1 cellular context compared by ENCODE assay signal in the genomic region with DNA sequence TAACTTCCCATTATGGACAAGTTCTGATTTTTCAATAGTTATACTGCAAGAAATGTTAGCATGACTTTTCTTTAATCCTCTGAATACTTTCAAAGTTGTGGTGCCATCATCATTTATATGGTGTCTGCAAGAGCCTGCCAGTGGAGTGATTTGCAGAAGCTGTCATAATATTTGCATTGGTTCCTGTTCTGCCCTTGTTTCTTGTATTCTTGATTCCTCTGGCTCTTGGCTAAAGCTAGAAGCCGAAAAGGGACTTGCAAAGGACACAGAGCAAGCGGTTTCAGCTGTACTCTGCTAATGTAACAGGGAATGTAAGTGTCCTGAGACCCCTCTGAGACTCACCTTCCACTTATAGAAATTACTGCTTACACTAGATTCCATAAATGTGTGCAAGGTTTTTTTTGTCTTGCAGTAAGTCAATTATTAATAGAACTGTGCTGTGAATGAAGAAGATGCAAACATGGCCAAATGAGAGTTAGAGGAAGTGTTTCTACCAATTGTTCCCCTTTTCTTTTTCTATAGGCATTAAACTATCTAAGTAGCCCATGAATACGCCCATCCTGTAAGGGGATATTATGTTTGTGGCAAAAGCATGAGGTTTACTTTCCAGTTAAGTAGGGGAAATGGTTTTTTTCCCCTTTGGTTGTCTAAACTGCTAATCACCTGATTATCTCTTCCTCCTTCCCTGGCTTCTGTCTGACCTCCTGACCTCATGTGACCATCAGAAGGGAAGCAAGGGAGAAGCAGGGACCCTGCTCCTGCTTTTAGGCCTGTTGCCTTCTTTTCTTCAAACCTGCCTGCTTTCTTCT.
TF ChIP-seq lines count a peak whose summit lies in the region.

No MANE protein-coding gene starts in this region.

TF ChIP-seq in GM12878, 131 proteins besides CTCF, POLR2A, EP300 and RAD21 (continued from another document and continues in another):
- TF ChIP-seq, protein P1, sequence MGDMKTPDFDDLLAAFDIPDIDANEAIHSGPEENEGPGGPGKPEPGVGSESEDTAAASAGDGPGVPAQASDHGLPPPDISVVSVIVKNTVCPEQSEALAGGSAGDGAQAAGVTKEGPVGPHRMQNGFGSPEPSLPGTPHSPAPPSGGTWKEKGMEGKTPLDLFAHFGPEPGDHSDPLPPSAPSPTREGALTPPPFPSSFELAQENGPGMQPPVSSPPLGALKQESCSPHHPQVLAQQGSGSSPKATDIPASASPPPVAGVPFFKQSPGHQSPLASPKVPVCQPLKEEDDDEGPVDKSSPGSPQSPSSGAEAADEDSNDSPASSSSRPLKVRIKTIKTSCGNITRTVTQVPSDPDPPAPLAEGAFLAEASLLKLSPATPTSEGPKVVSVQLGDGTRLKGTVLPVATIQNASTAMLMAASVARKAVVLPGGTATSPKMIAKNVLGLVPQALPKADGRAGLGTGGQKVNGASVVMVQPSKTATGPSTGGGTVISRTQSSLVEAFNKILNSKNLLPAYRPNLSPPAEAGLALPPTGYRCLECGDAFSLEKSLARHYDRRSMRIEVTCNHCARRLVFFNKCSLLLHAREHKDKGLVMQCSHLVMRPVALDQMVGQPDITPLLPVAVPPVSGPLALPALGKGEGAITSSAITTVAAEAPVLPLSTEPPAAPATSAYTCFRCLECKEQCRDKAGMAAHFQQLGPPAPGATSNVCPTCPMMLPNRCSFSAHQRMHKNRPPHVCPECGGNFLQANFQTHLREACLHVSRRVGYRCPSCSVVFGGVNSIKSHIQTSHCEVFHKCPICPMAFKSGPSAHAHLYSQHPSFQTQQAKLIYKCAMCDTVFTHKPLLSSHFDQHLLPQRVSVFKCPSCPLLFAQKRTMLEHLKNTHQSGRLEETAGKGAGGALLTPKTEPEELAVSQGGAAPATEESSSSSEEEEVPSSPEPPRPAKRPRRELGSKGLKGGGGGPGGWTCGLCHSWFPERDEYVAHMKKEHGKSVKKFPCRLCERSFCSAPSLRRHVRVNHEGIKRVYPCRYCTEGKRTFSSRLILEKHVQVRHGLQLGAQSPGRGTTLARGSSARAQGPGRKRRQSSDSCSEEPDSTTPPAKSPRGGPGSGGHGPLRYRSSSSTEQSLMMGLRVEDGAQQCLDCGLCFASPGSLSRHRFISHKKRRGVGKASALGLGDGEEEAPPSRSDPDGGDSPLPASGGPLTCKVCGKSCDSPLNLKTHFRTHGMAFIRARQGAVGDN (IDR thresholded peaks at IDR 0.05), result no peak
- TF ChIP-seq NR2C2 (IDR thresholded peaks at IDR 0.05; ENCODE audit: borderline replicate concordance, control insufficient read depth, insufficient read length, low read depth) (no peak), PAX8 (IDR thresholded peaks at IDR 0.05) (no peak), POLR2AphosphoS2 (IDR thresholded peaks at IDR 0.05; ENCODE audit: low read depth, low read length) (no peak), ZNF207 (IDR thresholded peaks at IDR 0.05; ENCODE audit: borderline replicate concordance) (no peak), MYC (IDR thresholded peaks at IDR 0.05; ENCODE audit: insufficient read depth, insufficient read length, insufficient replicate concordance, low read length, severe bottlenecking) (no peak), SREBF1 (IDR thresholded peaks at IDR 0.05; ENCODE audit: low read length) (no peak), EGR1 (IDR thresholded peaks at IDR 0.05; ENCODE audit: borderline replicate concordance in 1 of 2, low read depth in 2 of 2, low read length in 2 of 2) (no peak), SRF (IDR thresholded peaks at IDR 0.05; ENCODE audit: low read depth in 2 of 2, low read length in 2 of 2) (no peak), MEF2B (IDR thresholded peaks at IDR 0.05; ENCODE audit: partially characterized antibody, poor library complexity, severe bottlenecking) (no peak), NR2F1 (conservative IDR thresholded peaks at IDR 0.05) (peak; percentile 90), STAT3 (IDR thresholded peaks at IDR 0.05; ENCODE audit: low read depth, low read length) (no peak), BRCA1 (IDR thresholded peaks at IDR 0.05; ENCODE audit: low read depth, low read length) (no peak), WRNIP1 (IDR thresholded peaks at IDR 0.05; ENCODE audit: borderline replicate concordance, low read depth, low read length) (no peak), CEBPB (IDR thresholded peaks at IDR 0.05; ENCODE audit: borderline replicate concordance in 1 of 2, low read depth in 2 of 2, low read length in 2 of 2) (no peak), ESRRA (IDR thresholded peaks at IDR 0.05; ENCODE audit: low read length) (no peak), BHLHE40 (IDR thresholded peaks at IDR 0.05; ENCODE audit: borderline replicate concordance in 1 of 2, low read depth in 2 of 2, low read length in 1 of 2) (peak; percentile 75 to 79), RELA (IDR thresholded peaks at IDR 0.05; ENCODE audit: borderline replicate concordance, partially characterized antibody) (no peak), CREM (IDR thresholded peaks at IDR 0.05; ENCODE audit: low read depth) (no peak), JUND (IDR thresholded peaks at IDR 0.05; ENCODE audit: low read depth, low read length) (no peak), IRF4 (IDR thresholded peaks at IDR 0.05; ENCODE audit: low read depth, low read length) (no peak), NR2C1 (IDR thresholded peaks at IDR 0.05) (no peak), IKZF1 (conservative IDR thresholded peaks at IDR 0.05) (peak; percentile 57; the same call in 1 of the 2 replicates), ZNF217 (IDR thresholded peaks at IDR 0.05) (no peak), BACH1 (IDR thresholded peaks at IDR 0.05; ENCODE audit: borderline replicate concordance) (no peak), NRF1 (conservative IDR thresholded peaks at IDR 0.05; ENCODE audit: low read depth, low read length) (no peak), GABPA (IDR thresholded peaks at IDR 0.05; ENCODE audit: low read depth) (no peak), FOS (IDR thresholded peaks at IDR 0.05; ENCODE audit: borderline replicate concordance, extremely low read depth, insufficient read length) (no peak), ZNF622 (IDR thresholded peaks at IDR 0.05) (no peak)
- TF ChIP-seq, protein P2, sequence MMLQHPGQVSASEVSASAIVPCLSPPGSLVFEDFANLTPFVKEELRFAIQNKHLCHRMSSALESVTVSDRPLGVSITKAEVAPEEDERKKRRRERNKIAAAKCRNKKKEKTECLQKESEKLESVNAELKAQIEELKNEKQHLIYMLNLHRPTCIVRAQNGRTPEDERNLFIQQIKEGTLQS (IDR thresholded peaks at IDR 0.05; ENCODE audit: borderline replicate concordance, extremely low read depth, low read depth, low read length), result no peak
- TF ChIP-seq, protein P3, sequence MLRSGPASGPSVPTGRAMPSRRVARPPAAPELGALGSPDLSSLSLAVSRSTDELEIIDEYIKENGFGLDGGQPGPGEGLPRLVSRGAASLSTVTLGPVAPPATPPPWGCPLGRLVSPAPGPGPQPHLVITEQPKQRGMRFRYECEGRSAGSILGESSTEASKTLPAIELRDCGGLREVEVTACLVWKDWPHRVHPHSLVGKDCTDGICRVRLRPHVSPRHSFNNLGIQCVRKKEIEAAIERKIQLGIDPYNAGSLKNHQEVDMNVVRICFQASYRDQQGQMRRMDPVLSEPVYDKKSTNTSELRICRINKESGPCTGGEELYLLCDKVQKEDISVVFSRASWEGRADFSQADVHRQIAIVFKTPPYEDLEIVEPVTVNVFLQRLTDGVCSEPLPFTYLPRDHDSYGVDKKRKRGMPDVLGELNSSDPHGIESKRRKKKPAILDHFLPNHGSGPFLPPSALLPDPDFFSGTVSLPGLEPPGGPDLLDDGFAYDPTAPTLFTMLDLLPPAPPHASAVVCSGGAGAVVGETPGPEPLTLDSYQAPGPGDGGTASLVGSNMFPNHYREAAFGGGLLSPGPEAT (IDR thresholded peaks at IDR 0.05; ENCODE audit: low read depth), result peak; percentile 51; the same call in 1 of the 2 replicates
- TF ChIP-seq, protein P4, sequence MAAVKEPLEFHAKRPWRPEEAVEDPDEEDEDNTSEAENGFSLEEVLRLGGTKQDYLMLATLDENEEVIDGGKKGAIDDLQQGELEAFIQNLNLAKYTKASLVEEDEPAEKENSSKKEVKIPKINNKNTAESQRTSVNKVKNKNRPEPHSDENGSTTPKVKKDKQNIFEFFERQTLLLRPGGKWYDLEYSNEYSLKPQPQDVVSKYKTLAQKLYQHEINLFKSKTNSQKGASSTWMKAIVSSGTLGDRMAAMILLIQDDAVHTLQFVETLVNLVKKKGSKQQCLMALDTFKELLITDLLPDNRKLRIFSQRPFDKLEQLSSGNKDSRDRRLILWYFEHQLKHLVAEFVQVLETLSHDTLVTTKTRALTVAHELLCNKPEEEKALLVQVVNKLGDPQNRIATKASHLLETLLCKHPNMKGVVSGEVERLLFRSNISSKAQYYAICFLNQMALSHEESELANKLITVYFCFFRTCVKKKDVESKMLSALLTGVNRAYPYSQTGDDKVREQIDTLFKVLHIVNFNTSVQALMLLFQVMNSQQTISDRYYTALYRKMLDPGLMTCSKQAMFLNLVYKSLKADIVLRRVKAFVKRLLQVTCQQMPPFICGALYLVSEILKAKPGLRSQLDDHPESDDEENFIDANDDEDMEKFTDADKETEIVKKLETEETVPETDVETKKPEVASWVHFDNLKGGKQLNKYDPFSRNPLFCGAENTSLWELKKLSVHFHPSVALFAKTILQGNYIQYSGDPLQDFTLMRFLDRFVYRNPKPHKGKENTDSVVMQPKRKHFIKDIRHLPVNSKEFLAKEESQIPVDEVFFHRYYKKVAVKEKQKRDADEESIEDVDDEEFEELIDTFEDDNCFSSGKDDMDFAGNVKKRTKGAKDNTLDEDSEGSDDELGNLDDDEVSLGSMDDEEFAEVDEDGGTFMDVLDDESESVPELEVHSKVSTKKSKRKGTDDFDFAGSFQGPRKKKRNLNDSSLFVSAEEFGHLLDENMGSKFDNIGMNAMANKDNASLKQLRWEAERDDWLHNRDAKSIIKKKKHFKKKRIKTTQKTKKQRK (IDR thresholded peaks at IDR 0.05; ENCODE audit: low read depth, low read length), result no peak
- TF ChIP-seq, protein P5, sequence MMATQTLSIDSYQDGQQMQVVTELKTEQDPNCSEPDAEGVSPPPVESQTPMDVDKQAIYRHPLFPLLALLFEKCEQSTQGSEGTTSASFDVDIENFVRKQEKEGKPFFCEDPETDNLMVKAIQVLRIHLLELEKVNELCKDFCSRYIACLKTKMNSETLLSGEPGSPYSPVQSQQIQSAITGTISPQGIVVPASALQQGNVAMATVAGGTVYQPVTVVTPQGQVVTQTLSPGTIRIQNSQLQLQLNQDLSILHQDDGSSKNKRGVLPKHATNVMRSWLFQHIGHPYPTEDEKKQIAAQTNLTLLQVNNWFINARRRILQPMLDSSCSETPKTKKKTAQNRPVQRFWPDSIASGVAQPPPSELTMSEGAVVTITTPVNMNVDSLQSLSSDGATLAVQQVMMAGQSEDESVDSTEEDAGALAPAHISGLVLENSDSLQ (IDR thresholded peaks at IDR 0.05), result no peak
- TF ChIP-seq, protein P6, sequence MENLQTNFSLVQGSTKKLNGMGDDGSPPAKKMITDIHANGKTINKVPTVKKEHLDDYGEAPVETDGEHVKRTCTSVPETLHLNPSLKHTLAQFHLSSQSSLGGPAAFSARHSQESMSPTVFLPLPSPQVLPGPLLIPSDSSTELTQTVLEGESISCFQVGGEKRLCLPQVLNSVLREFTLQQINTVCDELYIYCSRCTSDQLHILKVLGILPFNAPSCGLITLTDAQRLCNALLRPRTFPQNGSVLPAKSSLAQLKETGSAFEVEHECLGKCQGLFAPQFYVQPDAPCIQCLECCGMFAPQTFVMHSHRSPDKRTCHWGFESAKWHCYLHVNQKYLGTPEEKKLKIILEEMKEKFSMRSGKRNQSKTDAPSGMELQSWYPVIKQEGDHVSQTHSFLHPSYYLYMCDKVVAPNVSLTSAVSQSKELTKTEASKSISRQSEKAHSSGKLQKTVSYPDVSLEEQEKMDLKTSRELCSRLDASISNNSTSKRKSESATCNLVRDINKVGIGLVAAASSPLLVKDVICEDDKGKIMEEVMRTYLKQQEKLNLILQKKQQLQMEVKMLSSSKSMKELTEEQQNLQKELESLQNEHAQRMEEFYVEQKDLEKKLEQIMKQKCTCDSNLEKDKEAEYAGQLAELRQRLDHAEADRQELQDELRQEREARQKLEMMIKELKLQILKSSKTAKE (IDR thresholded peaks at IDR 0.05; ENCODE audit: low read depth, poor library complexity, severe bottlenecking), result no peak
- TF ChIP-seq, protein P7, sequence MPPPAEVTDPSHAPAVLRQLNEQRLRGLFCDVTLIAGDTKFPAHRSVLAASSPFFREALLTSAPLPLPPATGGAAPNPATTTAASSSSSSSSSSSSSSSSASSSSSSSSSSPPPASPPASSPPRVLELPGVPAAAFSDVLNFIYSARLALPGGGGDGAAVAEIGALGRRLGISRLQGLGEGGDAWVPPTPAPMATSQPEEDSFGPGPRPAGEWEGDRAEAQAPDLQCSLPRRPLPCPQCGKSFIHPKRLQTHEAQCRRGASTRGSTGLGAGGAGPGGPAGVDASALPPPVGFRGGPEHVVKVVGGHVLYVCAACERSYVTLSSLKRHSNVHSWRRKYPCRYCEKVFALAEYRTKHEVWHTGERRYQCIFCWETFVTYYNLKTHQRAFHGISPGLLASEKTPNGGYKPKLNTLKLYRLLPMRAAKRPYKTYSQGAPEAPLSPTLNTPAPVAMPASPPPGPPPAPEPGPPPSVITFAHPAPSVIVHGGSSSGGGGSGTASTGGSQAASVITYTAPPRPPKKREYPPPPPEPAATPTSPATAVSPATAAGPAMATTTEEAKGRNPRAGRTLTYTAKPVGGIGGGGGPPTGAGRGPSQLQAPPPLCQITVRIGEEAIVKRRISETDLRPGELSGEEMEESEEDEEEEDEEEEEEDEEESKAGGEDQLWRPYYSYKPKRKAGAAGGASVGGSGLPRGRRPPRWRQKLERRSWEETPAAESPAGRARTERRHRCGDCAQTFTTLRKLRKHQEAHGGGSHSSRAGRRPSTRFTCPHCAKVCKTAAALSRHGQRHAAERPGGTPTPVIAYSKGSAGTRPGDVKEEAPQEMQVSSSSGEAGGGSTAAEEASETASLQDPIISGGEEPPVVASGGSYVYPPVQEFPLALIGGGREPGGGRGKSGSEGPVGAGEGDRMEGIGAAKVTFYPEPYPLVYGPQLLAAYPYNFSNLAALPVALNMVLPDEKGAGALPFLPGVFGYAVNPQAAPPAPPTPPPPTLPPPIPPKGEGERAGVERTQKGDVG (CRISPR knock-in tag; IDR thresholded peaks at IDR 0.05), result no peak
- TF ChIP-seq, protein P8, sequence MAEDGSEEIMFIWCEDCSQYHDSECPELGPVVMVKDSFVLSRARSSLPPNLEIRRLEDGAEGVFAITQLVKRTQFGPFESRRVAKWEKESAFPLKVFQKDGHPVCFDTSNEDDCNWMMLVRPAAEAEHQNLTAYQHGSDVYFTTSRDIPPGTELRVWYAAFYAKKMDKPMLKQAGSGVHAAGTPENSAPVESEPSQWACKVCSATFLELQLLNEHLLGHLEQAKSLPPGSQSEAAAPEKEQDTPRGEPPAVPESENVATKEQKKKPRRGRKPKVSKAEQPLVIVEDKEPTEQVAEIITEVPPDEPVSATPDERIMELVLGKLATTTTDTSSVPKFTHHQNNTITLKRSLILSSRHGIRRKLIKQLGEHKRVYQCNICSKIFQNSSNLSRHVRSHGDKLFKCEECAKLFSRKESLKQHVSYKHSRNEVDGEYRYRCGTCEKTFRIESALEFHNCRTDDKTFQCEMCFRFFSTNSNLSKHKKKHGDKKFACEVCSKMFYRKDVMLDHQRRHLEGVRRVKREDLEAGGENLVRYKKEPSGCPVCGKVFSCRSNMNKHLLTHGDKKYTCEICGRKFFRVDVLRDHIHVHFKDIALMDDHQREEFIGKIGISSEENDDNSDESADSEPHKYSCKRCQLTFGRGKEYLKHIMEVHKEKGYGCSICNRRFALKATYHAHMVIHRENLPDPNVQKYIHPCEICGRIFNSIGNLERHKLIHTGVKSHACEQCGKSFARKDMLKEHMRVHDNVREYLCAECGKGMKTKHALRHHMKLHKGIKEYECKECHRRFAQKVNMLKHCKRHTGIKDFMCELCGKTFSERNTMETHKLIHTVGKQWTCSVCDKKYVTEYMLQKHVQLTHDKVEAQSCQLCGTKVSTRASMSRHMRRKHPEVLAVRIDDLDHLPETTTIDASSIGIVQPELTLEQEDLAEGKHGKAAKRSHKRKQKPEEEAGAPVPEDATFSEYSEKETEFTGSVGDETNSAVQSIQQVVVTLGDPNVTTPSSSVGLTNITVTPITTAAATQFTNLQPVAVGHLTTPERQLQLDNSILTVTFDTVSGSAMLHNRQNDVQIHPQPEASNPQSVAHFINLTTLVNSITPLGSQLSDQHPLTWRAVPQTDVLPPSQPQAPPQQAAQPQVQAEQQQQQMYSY (CRISPR knock-in tag; IDR thresholded peaks at IDR 0.05), result no peak
